In the genomic region with DNA sequence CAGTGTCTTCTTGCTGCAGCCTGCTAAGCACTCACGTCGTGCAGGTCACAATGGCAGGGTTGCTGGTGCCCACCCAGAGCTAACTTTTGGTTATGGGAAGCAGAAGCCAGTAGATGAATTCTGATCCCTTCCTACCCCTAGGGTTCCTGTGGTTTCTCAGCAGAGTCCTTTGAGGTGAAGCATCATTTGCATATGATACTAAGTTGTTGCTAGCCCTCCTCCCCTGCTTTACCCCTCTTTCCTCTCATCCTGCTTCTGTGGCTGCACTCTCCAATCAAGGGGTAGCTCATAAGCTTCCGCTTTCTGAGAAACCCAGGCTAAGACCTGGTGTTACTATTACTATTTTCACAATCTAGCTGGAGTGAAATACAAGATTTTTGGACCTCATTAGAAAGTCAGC, we compare ENCODE assay signal across 20 cellular contexts. TPM values are rescaled to one million over a fixed set of nuclear protein-coding genes. Genes with fewer than 3 reads are reported as not detected.
A peak's percentile ranks its signal among the peaks of the same experiment; 100 is the strongest.
DNase-seq lines count a peak whose midpoint lies in the region; ATAC-seq and TF ChIP-seq lines count a peak whose summit lies in the region.
"Had no signal": no experiment of that assay in that cellular context is flagged by ENCODE, and none has a peak within 500 bp of the region (broad histone marks: within the 10 kb centered on the region; RNA-seq: fewer than 3 reads in every experiment).

No MANE protein-coding gene starts in this region.

- no peak overlapping the region for H3K27ac ChIP-seq in neuronal stem cell (replicated peaks; ENCODE audit: low read length)

- no peak overlapping the region for H2BK12ac ChIP-seq in neuronal stem cell (ENCODE audit: low read length)

- H3K4me3 ChIP-seq in GM12864 (ENCODE audit: low read depth, low read length): no peak overlapping the region
- H3K4me3 ChIP-seq in neuronal stem cell (ENCODE audit: low read length in 2 of 2): no peak overlapping the region
- H3K4me3 ChIP-seq: K562 had no signal

- peak overlapping the region; percentile 48 for H3K18ac ChIP-seq in neuronal stem cell (ENCODE audit: low read length)

- H3K23ac ChIP-seq in neuronal stem cell (ENCODE audit: low read depth, low read length, poor library complexity): no peak overlapping the region

- H2BK15ac ChIP-seq in neuronal stem cell (ENCODE audit: low read length): no peak overlapping the region

- H2BK5ac ChIP-seq in neuronal stem cell (ENCODE audit: low read length): no peak overlapping the region

- ATAC-seq in GM21390 (IDR thresholded peaks at IDR 0.05; ENCODE audit: unreplicated experiment): peak; percentile 53
- no peak for ATAC-seq in HG02970 (IDR thresholded peaks at IDR 0.05; ENCODE audit: low FRiP score, unreplicated experiment)
- ATAC-seq: K562, SK-N-SH treated with all-trans-retinoic acid at 6 μM for 48 hours had no signal

- H2AFZ ChIP-seq in neuronal stem cell (ENCODE audit: low read length): no peak overlapping the region

- no peak overlapping the region for H2BK120ac ChIP-seq in neuronal stem cell (ENCODE audit: low read depth, low read length)

- H4K91ac ChIP-seq in neuronal stem cell (ENCODE audit: low read depth, low read length, poor library complexity): no peak overlapping the region

- H3K4ac ChIP-seq in neuronal stem cell (ENCODE audit: low read length): no peak overlapping the region

- no peak overlapping the region for H2AK5ac ChIP-seq in neuronal stem cell (ENCODE audit: low read depth, low read length)

- no peaks in the 10 kb centered on the region for H3K79me1 ChIP-seq in neuronal stem cell (ENCODE audit: low read depth, low read length)

- H3K4me1 ChIP-seq in neuronal stem cell (ENCODE audit: control insufficient read depth in 2 of 2, insufficient read depth in 1 of 2, low read depth in 1 of 2, low read length in 2 of 2): peaks cover 2% of the 10 kb centered on the region in 2 donors

- no peak for TF ChIP-seq CTCF in GM12864 (IDR thresholded peaks at IDR 0.05; ENCODE audit: low read depth, low read length, missing control alignments)

- H3K14ac ChIP-seq in neuronal stem cell (ENCODE audit: low read length): peak overlapping the region; percentile 65

- DNase-seq in GM12864 (ENCODE audit: low read depth): peak; percentile 31
- DNase-seq in M059J (ENCODE audit: low read depth): peak; percentile 30
- no peak for DNase-seq in neuronal stem cell (ENCODE audit: low spot score)
- DNase-seq in 8988T: no peak
- no peak for DNase-seq in effector CD8-positive, alpha-beta T cell (lab: John Stamatoyannopoulos, UW)
- DNase-seq in NAMALWA (ENCODE audit: low spot score): no peak
- DNase-seq: Calu3, DMS79, H9, NCI-H1092 treated with DMSO at 0.1 percent for 48 hours, NCI-H1694, NCI-H226, NCI-H524 treated with DMSO at 0.1 percent for 48 hours, OCI-M1, SHP77 treated with DMSO at 0.1 percent for 48 hours, T-helper 1 cell had no signal

- H3K36me3 ChIP-seq in neuronal stem cell (replicated peaks in 1 of 2; ENCODE audit: control insufficient read depth in 2 of 2, insufficient read depth in 2 of 2, low read length in 2 of 2): peaks cover 0 to 11% of the 10 kb centered on the region in 2 donors

- H3K4me2 ChIP-seq in neuronal stem cell (ENCODE audit: insufficient read depth, low read length, poor library complexity, severe bottlenecking): no peak overlapping the region

- H3K9me3 ChIP-seq in neuronal stem cell (replicated peaks in 1 of 2; ENCODE audit: control insufficient read depth in 2 of 2, insufficient read depth in 1 of 2, low read depth in 1 of 2, low read length in 2 of 2): no peaks in the 10 kb centered on the region

- H4K8ac ChIP-seq in neuronal stem cell (ENCODE audit: low read depth, low read length): no peak overlapping the region

- no peaks in the 10 kb centered on the region for H3K27me3 ChIP-seq in neuronal stem cell (ENCODE audit: control insufficient read depth in 3 of 3, insufficient read depth in 3 of 3, low read depth in 1 of 3, low read length in 3 of 3)

- WGBS in neuronal stem cell (ENCODE audit: extremely low coverage in 2 of 2, insufficient read length in 2 of 2, insufficient replicate concordance in 1 of 2), 2 donors: no CpG with 5 or more reads among the region's 3 CpGs

- no peak overlapping the region for H3K9ac ChIP-seq in neuronal stem cell (ENCODE audit: low read depth, low read length, poor library complexity)

RNA-seq across cellular contexts. Expression of gene HEG1, which starts 22.1 kb away (rescaled TPM):
- total RNA-seq in M059J (2014; rRNA removed; shearing (Covaris generic)): 59.7 and 139 TPM in 2 replicates
- polyA plus RNA-seq in neuronal stem cell (2013, experiment 1 of 2): 10.1 TPM
- 9.8 TPM for polyA plus RNA-seq in neuronal stem cell (2013, experiment 2 of 2)
- polyA plus RNA-seq: K562 had no signal

Comparison
In these comparisons a context has a peak if more than half of its experiments do, and no peak if none do; other contexts are left out.
1. DNase-seq: peak in GM12864 (single experiment) and M059J (single experiment); none in neuronal stem cell (single experiment), 8988T (single experiment), effector CD8-positive, alpha-beta T cell (single experiment) and NAMALWA (single experiment).